ENCODE assay signal across 10 cellular contexts in the genomic region with DNA sequence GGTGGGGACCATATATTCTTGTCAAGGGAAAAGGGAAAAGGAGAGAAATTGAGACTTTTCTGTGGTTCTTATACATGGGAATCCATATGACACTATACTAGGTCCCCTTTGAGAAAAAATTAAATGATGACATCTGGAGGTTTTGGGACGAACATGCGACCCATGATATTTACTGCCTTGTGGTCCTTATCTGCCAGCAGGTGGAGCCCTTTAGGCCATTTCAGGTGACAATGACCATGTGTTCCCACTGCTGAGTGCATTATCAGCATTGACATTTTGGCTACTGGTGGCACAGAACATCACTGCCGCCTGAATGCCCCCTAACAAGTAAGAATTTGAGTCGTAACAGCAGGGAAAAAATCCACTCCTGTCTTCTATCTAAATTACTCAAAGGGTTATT.
A peak's percentile ranks its signal among the peaks of the same experiment; 100 is the strongest.
DNase-seq lines count a peak whose midpoint lies in the region; ATAC-seq, FAIRE-seq and TF ChIP-seq lines count a peak whose summit lies in the region.
"Had no signal": no experiment of that assay in that cellular context is flagged by ENCODE, and none has a peak within 500 bp of the region (broad histone marks: within the 10 kb centered on the region; RNA-seq: fewer than 3 reads in every experiment).

No MANE protein-coding gene starts in this region.

- H2AFZ ChIP-seq in IMR-90 (replicated peaks; ENCODE audit: low read length, poor library complexity): no peak overlapping the region

- 0 out of 2 replicates have a peak, but pooled peaks have one; percentile 9 for TF ChIP-seq CTCF in IMR-90 (conservative IDR thresholded peaks at IDR 0.05; ENCODE audit: low read depth, low read length)
- TF ChIP-seq CTCF in nephron progenitor cell (IDR thresholded peaks at IDR 0.05): peak; percentile 50

- H4K91ac ChIP-seq in IMR-90 (ENCODE audit: insufficient read depth, low read depth, low read length): no peak overlapping the region

- WGBS in IMR-90 (ENCODE audit: extremely low coverage in 2 of 2, insufficient read length in 1 of 2), 2 experiments: 80% methylated on average over 1 of the region's 4 CpGs; no CpG with 5 or more reads in 1 of the 2 experiments

- H3K4ac ChIP-seq in IMR-90 (ENCODE audit: low read depth, low read length): no peak overlapping the region

- BruUV-seq in IMR-90 (replicated peaks; lab: Mats Ljungman, UMichigan): no TSS peak

- no peak overlapping the region for H3K4me2 ChIP-seq in IMR-90 (ENCODE audit: low read depth, low read length)

- H3K27me3 ChIP-seq in IMR-90 (ENCODE audit: control insufficient read depth, insufficient read depth, low read length): no peaks in the 10 kb centered on the region

- no peak overlapping the region for H2AK9ac ChIP-seq in IMR-90 (replicated peaks; ENCODE audit: low read depth, low read length, poor library complexity)

- no peak for FAIRE-seq in GM19239 (lab: Jason Lieb, UNC)

- in situ Hi-C loops in IMR-90 (cut with MboI; ENCODE audit: low sequenced_read_pairs): no loop called here

- H3K23ac ChIP-seq in IMR-90 (ENCODE audit: low read depth, low read length): no peak overlapping the region

- TF ChIP-seq RAD21 in IMR-90 (IDR thresholded peaks at IDR 0.05; ENCODE audit: low read length): no peak

- no peak overlapping the region for H2BK20ac ChIP-seq in IMR-90 (ENCODE audit: low read depth, low read length)

- H3K79me1 ChIP-seq in IMR-90 (ENCODE audit: low read depth in 1 of 2, low read length in 2 of 2): no peaks in the 10 kb centered on the region

- H3K4me3 ChIP-seq in IMR-90 (ENCODE audit: insufficient read depth, low read depth, low read length): no peak overlapping the region

- dilution Hi-C loops in IMR-90 (cut with HindIII; ENCODE audit: low sequenced_read_pairs, unreplicated experiment): no loop called here

- H3K4me1 Mint-ChIP-seq in nephron progenitor cell: no peaks in the 10 kb centered on the region

- no peak overlapping the region for H3K27ac Mint-ChIP-seq in nephron progenitor cell
- H3K27ac Mint-ChIP-seq: stimulated activated naive CD8-positive, alpha-beta T cell treated with anti-CD3 and anti-CD28 coated beads, Interleukin-15, Interleukin-2, amounts not matched to agents 100 ng/mL and 50 ng/mL, for 24 hours had no signal

- ATAC-seq in IMR-90 (ENCODE audit: low read depth): no peak

- H3K4me3 Mint-ChIP-seq in nephron progenitor cell: no peak overlapping the region
- H3K4me3 Mint-ChIP-seq: stimulated activated naive CD8-positive, alpha-beta T cell treated with anti-CD3 and anti-CD28 coated beads, Interleukin-15, Interleukin-2, amounts not matched to agents 100 ng/mL and 50 ng/mL, for 24 hours had no signal

- H3K14ac ChIP-seq in IMR-90 (replicated peaks; ENCODE audit: low read depth, low read length): no peak overlapping the region

- H4K8ac ChIP-seq in IMR-90 (ENCODE audit: low read depth in 2 of 2, low read length in 2 of 2): no peak overlapping the region

- H2BK15ac ChIP-seq in IMR-90 (ENCODE audit: low read depth, low read length): no peak overlapping the region

- H3K9me1 ChIP-seq in IMR-90 (ENCODE audit: insufficient read depth, low read length): no peaks in the 10 kb centered on the region

- CTCF ChIA-PET in IMR-90 (lab: Yijun Ruan, JAX): no interaction called here

- POLR2A ChIA-PET in IMR-90 (lab: Charles Lee; ENCODE audit: unreplicated experiment): no interaction called here

- no peaks in the 10 kb centered on the region for H3K36me3 Mint-ChIP-seq in nephron progenitor cell (ENCODE audit: low read depth)

- no peak overlapping the region for H2BK120ac ChIP-seq in IMR-90 (ENCODE audit: low read depth, low read length)

- H3K27me3 Mint-ChIP-seq in nephron progenitor cell (ENCODE audit: low read depth, poor library complexity): peaks cover 3% of the 10 kb centered on the region
- H3K27me3 Mint-ChIP-seq: stimulated activated naive CD8-positive, alpha-beta T cell treated with anti-CD3 and anti-CD28 coated beads, Interleukin-15, Interleukin-2, amounts not matched to agents 100 ng/mL and 50 ng/mL, for 24 hours had no signal

- no peaks in the 10 kb centered on the region for H3K9me3 Mint-ChIP-seq in nephron progenitor cell

- no peak overlapping the region for H3K56ac ChIP-seq in IMR-90 (ENCODE audit: extremely low read depth, insufficient read depth, low read length)

- H2AK5ac ChIP-seq in IMR-90 (ENCODE audit: low read depth, low read length): no peak overlapping the region

- no peak overlapping the region for H3K9ac ChIP-seq in IMR-90 (ENCODE audit: low read depth, low read length)

- H3K9me3 ChIP-seq in IMR-90 (ENCODE audit: control insufficient read depth, insufficient read depth, low read length): peaks cover 4% of the 10 kb centered on the region; the same call in 1 of the 2 replicates

- DNase-seq in CMK (ENCODE audit: low read depth): peak; percentile 2
- DNase-seq in GM19239 (ENCODE audit: insufficient read length, low spot score): peak; percentile 8
- no peak for DNase-seq in IMR-90
- peak; percentile 2 for DNase-seq in amniotic epithelial cell (ENCODE audit: low read depth)
- peak; percentile 11 for DNase-seq in nephron progenitor cell
- DNase-seq in NCI-H2107 treated with DMSO at 0.1 percent for 48 hours (lab: John Stamatoyannopoulos, UW; ENCODE audit: unreplicated experiment): no peak
- no peak for DNase-seq in posterior vena cava (ENCODE audit: low spot score)
- no peak for DNase-seq in stimulated activated CD4-positive, alpha-beta T cell treated with anti-CD3 and anti-CD28 coated beads, Interleukin-15, amount 100 ng/mL, for 24 hours

- H3K4me1 ChIP-seq in IMR-90 (ENCODE audit: control insufficient read depth, insufficient read depth, low read length): no peaks in the 10 kb centered on the region

- no peak for TF ChIP-seq POLR2A in IMR-90 (IDR thresholded peaks at IDR 0.05; ENCODE audit: low read depth, low read length)

- no peak overlapping the region for H2BK5ac ChIP-seq in IMR-90 (ENCODE audit: low read depth, low read length, poor library complexity, severe bottlenecking)

- H4K5ac ChIP-seq in IMR-90 (ENCODE audit: low read depth, low read length): no peak overlapping the region

- H3K36me3 ChIP-seq in IMR-90 (ENCODE audit: control insufficient read depth, insufficient read depth, low read length): no peaks in the 10 kb centered on the region

- intact Hi-C loops in IMR-90 (cut with micrococcal nuclease) (no loop called here), posterior vena cava (cut with DNase I) (no loop called here)

- H3K18ac ChIP-seq in IMR-90 (ENCODE audit: low read depth, low read length): no peak overlapping the region

- H3K27ac ChIP-seq in IMR-90 (ENCODE audit: insufficient read depth, low read length): no peak overlapping the region
- H3K27ac ChIP-seq: epithelial cell of prostate had no signal

- no peaks in the 10 kb centered on the region for H4K20me1 ChIP-seq in IMR-90 (ENCODE audit: insufficient read depth, low read length)

TF ChIP-seq in IMR-90, 13 proteins besides CTCF, POLR2A, EP300 and RAD21:
- TF ChIP-seq CEBPB (IDR thresholded peaks at IDR 0.05; ENCODE audit: low read depth, low read length) (no peak), FOS (IDR thresholded peaks at IDR 0.05; ENCODE audit: low read depth, low read length) (no peak), MXI1 (IDR thresholded peaks at IDR 0.05; ENCODE audit: borderline replicate concordance, low read depth, low read length) (no peak), BHLHE40 (IDR thresholded peaks at IDR 0.05; ENCODE audit: low read depth, low read length) (no peak), MAZ (IDR thresholded peaks at IDR 0.05; ENCODE audit: borderline replicate concordance, low read depth, low read length) (no peak), NFE2L2 (IDR thresholded peaks at IDR 0.05; ENCODE audit: low read depth, low read length) (no peak)
- TF ChIP-seq, protein P1, sequence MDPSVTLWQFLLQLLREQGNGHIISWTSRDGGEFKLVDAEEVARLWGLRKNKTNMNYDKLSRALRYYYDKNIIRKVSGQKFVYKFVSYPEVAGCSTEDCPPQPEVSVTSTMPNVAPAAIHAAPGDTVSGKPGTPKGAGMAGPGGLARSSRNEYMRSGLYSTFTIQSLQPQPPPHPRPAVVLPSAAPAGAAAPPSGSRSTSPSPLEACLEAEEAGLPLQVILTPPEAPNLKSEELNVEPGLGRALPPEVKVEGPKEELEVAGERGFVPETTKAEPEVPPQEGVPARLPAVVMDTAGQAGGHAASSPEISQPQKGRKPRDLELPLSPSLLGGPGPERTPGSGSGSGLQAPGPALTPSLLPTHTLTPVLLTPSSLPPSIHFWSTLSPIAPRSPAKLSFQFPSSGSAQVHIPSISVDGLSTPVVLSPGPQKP (IDR thresholded peaks at IDR 0.05; ENCODE audit: borderline replicate concordance, low read depth, low read length): no peak

Comparison
In these comparisons a context has a peak if more than half of its experiments do, and no peak if none do; other contexts are left out.
1. DNase-seq: peak in CMK (single experiment), GM19239 (single experiment), amniotic epithelial cell (single experiment) and nephron progenitor cell (single experiment); none in IMR-90 (single experiment), NCI-H2107 treated with DMSO at 0.1 percent for 48 hours (single experiment), posterior vena cava (single experiment) and stimulated activated CD4-positive, alpha-beta T cell treated with anti-CD3 and anti-CD28 coated beads, Interleukin-15, amount 100 ng/mL, for 24 hours (single experiment).